In genomic region chr10:62491597-62491996, GRCh38 we compare ENCODE assay signal across 14 cellular contexts.
"Had no signal": no experiment of that assay in that cellular context is flagged by ENCODE, and none has a peak within 500 bp of the region (broad histone marks: within the 10 kb centered on the region; RNA-seq: fewer than 3 reads in every experiment).

No MANE protein-coding gene starts in this region.

- H2AFZ ChIP-seq: hepatocyte had no signal

- H3K27ac Mint-ChIP-seq: activated naive CD4-positive, alpha-beta T cell treated with anti-CD3 and anti-CD28 coated beads, Interleukin-2, amount 50 U/mL, for 72 hours; mesothelial cell of epicardium had no signal

- H3K27ac ChIP-seq: cardiac muscle cell, hepatocyte, thyroid gland, uterus had no signal

- H3K9me3 Mint-ChIP-seq: activated naive CD4-positive, alpha-beta T cell treated with anti-CD3 and anti-CD28 coated beads, Interleukin-2, amount 50 U/mL, for 72 hours; mesothelial cell of epicardium had no signal

- H3K4me3 ChIP-seq: cardiac muscle cell, hepatocyte, skin epidermis, thyroid gland, uterus had no signal

- H3K4me1 ChIP-seq: thyroid gland, uterus had no signal

- H3K9me3 ChIP-seq: thyroid gland, uterus had no signal

- H3K36me3 ChIP-seq: cardiac muscle cell, thyroid gland, uterus had no signal

- H3K4me3 Mint-ChIP-seq: mesothelial cell of epicardium had no signal

- H3K4me1 Mint-ChIP-seq: mesothelial cell of epicardium had no signal

- H3K36me3 Mint-ChIP-seq: activated naive CD4-positive, alpha-beta T cell treated with anti-CD3 and anti-CD28 coated beads, Interleukin-2, amount 50 U/mL, for 72 hours; mesothelial cell of epicardium had no signal

- H3K79me2 ChIP-seq: hepatocyte had no signal

- ATAC-seq: activated CD4-positive, CD25-positive, alpha-beta regulatory T cell treated with anti-CD3 and anti-CD28 coated beads, Interleukin-2, amount 50 U/mL, for 24 hours had no signal

- H3K27me3 ChIP-seq: cardiac muscle cell, hepatocyte, thyroid gland, uterus had no signal

- DNase-seq: activated CD4-positive, alpha-beta T cell treated with anti-CD3 and anti-CD28 coated beads, Interleukin-2, amount 50 U/mL, for 4 hours; activated effector memory CD4-positive, alpha-beta T cell treated with anti-CD3 and anti-CD28 coated beads, Interleukin-2, amount 50 U/mL, for 16 hours; activated T-cell treated with anti-CD3 and anti-CD28 coated beads, Interleukin-2, amount 50 U/mL, for 1 hour; kidney glomerular epithelial cell; retina; thyroid gland; uterus had no signal

- FAIRE-seq: colon had no signal

- H3K4me2 ChIP-seq: hepatocyte had no signal
